21 cellular contexts compared by ENCODE assay signal in genomic region chr14:101192661-101193000, GRCh38.
"Had no signal": no experiment of that assay in that cellular context is flagged by ENCODE, and none has a peak within 500 bp of the region (broad histone marks: within the 10 kb centered on the region; RNA-seq: fewer than 3 reads in every experiment).

No MANE protein-coding gene starts in this region.

- H3K27me3 Mint-ChIP-seq: activated naive CD4-positive, alpha-beta T cell treated with anti-CD3 and anti-CD28 coated beads, Interleukin-2, amount 50 U/mL, for 24 hours had no signal

- H3K4me3 ChIP-seq: thyroid gland had no signal

- H3K9me3 ChIP-seq: thyroid gland had no signal

- DNase-seq: activated CD4-positive, alpha-beta memory T cell treated with anti-CD3 and anti-CD28 coated beads for 36 hours; activated gamma-delta T cell; activated T-cell treated with anti-CD3 and anti-CD28 coated beads, Interleukin-2, amount 50 U/mL, for 48 hours; anterior cingulate cortex; effector memory CD8-positive, alpha-beta T cell; foreskin melanocyte; hippocampal formation; left ventricle myocardium superior; mammary epithelial cell; midbrain; nephron progenitor cell; nucleus accumbens; stimulated activated CD4-positive, alpha-beta T cell treated with anti-CD3 and anti-CD28 coated beads, Interleukin-4, amount 100 ng/mL, for 24 hours; stimulated activated naive CD8-positive, alpha-beta T cell treated with anti-CD3 and anti-CD28 coated beads, Interleukin-15, Interleukin-2, amounts not matched to agents 100 U/mL and 50 U/mL, for 24 hours; T1000; thyroid gland had no signal

- H3K36me3 ChIP-seq: thyroid gland had no signal

- H3K27ac Mint-ChIP-seq: activated CD4-positive, alpha-beta memory T cell treated with anti-CD3 and anti-CD28 coated beads for 36 hours; activated naive CD4-positive, alpha-beta T cell treated with anti-CD3 and anti-CD28 coated beads, Interleukin-2, amount 50 U/mL, for 24 hours; effector memory CD8-positive, alpha-beta T cell; nephron progenitor cell; T-helper 1 cell treated with Interleukin-12 subunit alpha and Interleukin-12 subunit beta and Interleukin-4 antibody, amounts not matched to agents 30 μg/mL and 1 μg/mL, for 36 hours; WTC11 had no signal

- H3K36me3 Mint-ChIP-seq: activated CD4-positive, alpha-beta memory T cell treated with anti-CD3 and anti-CD28 coated beads for 36 hours; activated naive CD4-positive, alpha-beta T cell treated with anti-CD3 and anti-CD28 coated beads, Interleukin-2, amount 50 U/mL, for 24 hours; brain; WTC11 had no signal

- H3K4me3 Mint-ChIP-seq: activated CD4-positive, alpha-beta memory T cell treated with anti-CD3 and anti-CD28 coated beads for 36 hours; activated naive CD4-positive, alpha-beta T cell treated with anti-CD3 and anti-CD28 coated beads, Interleukin-2, amount 50 U/mL, for 24 hours; brain; effector memory CD8-positive, alpha-beta T cell; nephron progenitor cell; T-helper 1 cell treated with Interleukin-12 subunit alpha and Interleukin-12 subunit beta and Interleukin-4 antibody, amounts not matched to agents 30 μg/mL and 1 μg/mL, for 36 hours; WTC11 had no signal

- H3K4me1 Mint-ChIP-seq: activated naive CD4-positive, alpha-beta T cell treated with anti-CD3 and anti-CD28 coated beads, Interleukin-2, amount 50 U/mL, for 24 hours had no signal

- H3K27me3 ChIP-seq: thyroid gland had no signal

- H3K27ac ChIP-seq: thyroid gland had no signal

- H3K4me1 ChIP-seq: thyroid gland had no signal

- H3K9me3 Mint-ChIP-seq: activated CD4-positive, alpha-beta memory T cell treated with anti-CD3 and anti-CD28 coated beads for 36 hours; activated naive CD4-positive, alpha-beta T cell treated with anti-CD3 and anti-CD28 coated beads, Interleukin-2, amount 50 U/mL, for 24 hours; nephron progenitor cell; T-helper 1 cell treated with Interleukin-12 subunit alpha and Interleukin-12 subunit beta and Interleukin-4 antibody, amounts not matched to agents 30 μg/mL and 1 μg/mL, for 36 hours had no signal

- ATAC-seq: effector memory CD8-positive, alpha-beta T cell; esophagus mucosa; left ventricle myocardium superior; stimulated activated naive CD8-positive, alpha-beta T cell treated with anti-CD3 and anti-CD28 coated beads, Interleukin-15, Interleukin-2, amounts not matched to agents 100 U/mL and 50 U/mL, for 24 hours; WTC11 had no signal
